22 cellular contexts compared by ENCODE assay signal in genomic region chr12:32069071-32069470, GRCh38. TPM values are rescaled to one million over a fixed set of nuclear protein-coding genes. Genes with fewer than 3 reads are reported as not detected.
DNase-seq lines count a peak whose midpoint lies in the region; ATAC-seq, FAIRE-seq and TF ChIP-seq lines count a peak whose summit lies in the region.
"Had no signal": no experiment of that assay in that cellular context is flagged by ENCODE, and none has a peak within 500 bp of the region (broad histone marks: within the 10 kb centered on the region; RNA-seq: fewer than 3 reads in every experiment).

No MANE protein-coding gene starts in this region.

- in situ Hi-C loops in HepG2 (cut with HindIII; ENCODE audit: extremely low pct_ligation_motif_present, low pct_unique_long_range_greater_than_20kb): loop anchor here (10.0 kb wide), 1 partner anchor 236 kb away; no protein-coding TSS in a partner anchor

- no peak for TF ChIP-seq RAD21 in HepG2 (CRISPR knock-in tag; IDR thresholded peaks at IDR 0.05)

- no peaks in the 10 kb centered on the region for H3K9me2 ChIP-seq in OCI-LY7 (ENCODE audit: insufficient read depth, low read length)

- CTCF ChIA-PET in A673 (lab: Charles Lee): interaction anchor here (0.6 kb wide), 1 partner anchor 1217 kb away, joined by 4 read pairs; no protein-coding TSS in a partner anchor
- CTCF ChIA-PET in OCI-LY7 (lab: Charles Lee; ENCODE audit: unreplicated experiment): interaction anchor here (1.4 kb wide), 1 partner anchor 192 kb away, joined by 4 read pairs; no protein-coding TSS in a partner anchor
- CTCF ChIA-PET in endothelial cell of umbilical vein (lab: Charles Lee): interaction anchor here (0.6 to 5.0 kb wide), 10 partner anchors 9 to 416 kb away, joined by 3 to 29 read pairs (median 4); no protein-coding TSS in a partner anchor
- CTCF ChIA-PET in HepG2 (lab: Yijun Ruan, JAX; ENCODE audit: low intra/inter-chr PET ratio, low total read pairs): interaction anchor here (0.5 kb wide), 1 partner anchor 278 kb away, joined by 3 read pairs; no protein-coding TSS in a partner anchor

- TF ChIP-seq EP300 in HepG2 (IDR thresholded peaks at IDR 0.05; ENCODE audit: low read depth in 2 of 2, low read length in 2 of 2) (no peak), HepG2 (CRISPR knock-in tag; IDR thresholded peaks at IDR 0.05; ENCODE audit: borderline replicate concordance) (no peak)

- H3K27ac ChIP-seq in A673 (ENCODE audit: low read depth, low read length, poor library complexity, severe bottlenecking) (peak overlapping the region; percentile 61), OCI-LY7 (ENCODE audit: low read depth, low read length, poor library complexity, severe bottlenecking) (no peak overlapping the region), endothelial cell of umbilical vein (ENCODE audit: insufficient read depth, low read depth, low read length) (no peak overlapping the region), HepG2 (ENCODE audit: extremely low read length, insufficient read depth, low read length) (no peak overlapping the region), osteoblast (ENCODE audit: low read depth, low read length) (no peak overlapping the region)

- H3K36me3 ChIP-seq in A673 (ENCODE audit: insufficient read depth, low read length, poor library complexity, severe bottlenecking) (no peaks in the 10 kb centered on the region), OCI-LY7 (ENCODE audit: insufficient read depth, low read length) (no peaks in the 10 kb centered on the region; the same call in 1 of the 2 replicates), endothelial cell of umbilical vein (ENCODE audit: control insufficient read depth in 2 of 2, extremely low read depth in 1 of 2, insufficient read depth in 2 of 2, low read length in 2 of 2) (no peaks in the 10 kb centered on the region), HepG2 (replicated peaks in 1 of 2; ENCODE audit: control insufficient read depth in 1 of 2, insufficient read depth in 2 of 2, low read length in 2 of 2) (no peaks in the 10 kb centered on the region), osteoblast (ENCODE audit: insufficient read depth, low read length) (no peaks in the 10 kb centered on the region)

- TF ChIP-seq CTCF in A673 (conservative IDR thresholded peaks at IDR 0.05; ENCODE audit: low read depth, low read length) (no peak), OCI-LY7 (conservative IDR thresholded peaks at IDR 0.05; ENCODE audit: low read length) (no peak), endothelial cell of umbilical vein (IDR thresholded peaks at IDR 0.05; ENCODE audit: extremely low read depth in 1 of 2, insufficient read depth in 1 of 2, low read depth in 1 of 2, low read length in 2 of 2) (no peak), HepG2 (CRISPR knock-in tag; IDR thresholded peaks at IDR 0.05) (no peak), osteoblast (IDR thresholded peaks at IDR 0.05; ENCODE audit: extremely low read depth, low read depth, low read length) (no peak)

- H3K27me3 ChIP-seq in A673 (replicated peaks; ENCODE audit: insufficient read depth, low read depth, low read length, poor library complexity): no peaks in the 10 kb centered on the region
- peaks cover 0 to 2% of the 10 kb centered on the region in 2 experiments for H3K27me3 ChIP-seq in endothelial cell of umbilical vein (ENCODE audit: control insufficient read depth in 2 of 2, insufficient read depth in 2 of 2, low read length in 2 of 2)
- no peaks in the 10 kb centered on the region for H3K27me3 ChIP-seq in HepG2 (ENCODE audit: control insufficient read depth in 1 of 2, insufficient read depth in 2 of 2, low read length in 2 of 2)
- no peaks in the 10 kb centered on the region for H3K27me3 ChIP-seq in osteoblast (ENCODE audit: insufficient read depth, low read length)

- WGBS in HepG2 (ENCODE audit: low lambda C conversion rate): 18% methylated on average over 3 of the region's 3 CpGs

- no peak overlapping the region for H3K4me2 ChIP-seq in OCI-LY7 (ENCODE audit: low read length)
- peak overlapping the region; percentile 65 for H3K4me2 ChIP-seq in endothelial cell of umbilical vein (ENCODE audit: insufficient read depth, low read length)
- peak overlapping the region; percentile 56 for H3K4me2 ChIP-seq in HepG2 (ENCODE audit: low read depth, low read length)
- H3K4me2 ChIP-seq in osteoblast (ENCODE audit: insufficient read depth, low read length): no peak overlapping the region

- no peak for TF ChIP-seq POLR2A in endothelial cell of umbilical vein (IDR thresholded peaks at IDR 0.05; ENCODE audit: low read depth, low read length)
- TF ChIP-seq POLR2A in HepG2 (IDR thresholded peaks at IDR 0.05; ENCODE audit: insufficient read depth in 1 of 2, low read depth in 2 of 2, low read length in 2 of 2): no peak

- intact Hi-C loops in A673 (cut with micrococcal nuclease; ENCODE audit: unreplicated experiment): loop anchor here (10.0 kb wide), 1 partner anchor 606 kb away; the partner anchor contains the start of gene DNM1L
- intact Hi-C loops in OCI-LY7 (cut with micrococcal nuclease; ENCODE audit: unreplicated experiment): loop anchor here (10.0 kb wide), 1 partner anchor 414 kb away; the partner anchor contains the start of gene ETFBKMT
- intact Hi-C loops in endothelial cell of umbilical vein (cut with micrococcal nuclease): loop anchor here (2.0 kb wide), 1 partner anchor 38 kb away; the partner anchor contains the start of gene BICD1
- intact Hi-C loops in HepG2 (cut with micrococcal nuclease; ENCODE audit: unreplicated experiment): no loop called here

- FAIRE-seq in endothelial cell of umbilical vein (lab: Jason Lieb, UNC) (peak; percentile 80), HepG2 (lab: Jason Lieb, UNC) (no peak)
- FAIRE-seq: A204.1 had no signal

- H4K20me1 ChIP-seq in OCI-LY7 (ENCODE audit: insufficient read depth, low read length) (no peaks in the 10 kb centered on the region), endothelial cell of umbilical vein (replicated peaks; ENCODE audit: control insufficient read depth, extremely low read depth, insufficient read depth, low read length) (no peaks in the 10 kb centered on the region), HepG2 (ENCODE audit: insufficient read depth, low read length) (no peaks in the 10 kb centered on the region), osteoblast (ENCODE audit: insufficient read depth, low read length) (no peaks in the 10 kb centered on the region)

- POLR2A ChIA-PET in A673 (lab: Charles Lee; ENCODE audit: low non-redundant PET) (no interaction called here), OCI-LY7 (lab: Charles Lee) (interaction anchor here (0.6 to 1.2 kb wide), 7 partner anchors 9 to 407 kb away, joined by 3 to 7 read pairs (median 3); partner anchors contain the start of gene BICD1), endothelial cell of umbilical vein (lab: Charles Lee) (no interaction called here), HepG2 (lab: Yijun Ruan, JAX) (no interaction called here)

- H3K4me3 ChIP-seq in A673 (ENCODE audit: low read depth, low read length, poor library complexity, severe bottlenecking) (no peak overlapping the region), OCI-LY7 (ENCODE audit: low read depth, low read length, poor library complexity, severe bottlenecking) (no peak overlapping the region), endothelial cell of umbilical vein (replicated peaks in 1 of 3; ENCODE audit: insufficient read depth in 1 of 3, low read depth in 1 of 3, low read length in 3 of 3) (no peak overlapping the region), HepG2 (replicated peaks in 1 of 3; ENCODE audit: insufficient read depth in 1 of 3, low read depth in 2 of 3, low read length in 3 of 3) (peak overlapping the region in 2 of 3 experiments; percentile 1 to 9; a peak in 1 of 6 replicates), osteoblast (ENCODE audit: insufficient read depth, low read length) (no peak overlapping the region)

- BruUV-seq in A673 (replicated peaks; lab: Mats Ljungman, UMichigan): no TSS peak
- no TSS peak for BruUV-seq in OCI-LY7 (replicated peaks; lab: Mats Ljungman, UMichigan)
- no TSS peak for BruUV-seq in endothelial cell of umbilical vein (replicated peaks; lab: Mats Ljungman, UMichigan)
- no TSS peak for BruUV-seq in HepG2 (replicated peaks; lab: Mats Ljungman, UMichigan)

- no peaks in the 10 kb centered on the region for H3K9me1 ChIP-seq in endothelial cell of umbilical vein (replicated peaks; ENCODE audit: control insufficient read depth, extremely low read depth, insufficient read depth, low read length)

- H3K4me1 ChIP-seq in A673 (ENCODE audit: insufficient read depth, low read length, poor library complexity, severe bottlenecking): peaks cover 19% of the 10 kb centered on the region
- H3K4me1 ChIP-seq in OCI-LY7 (ENCODE audit: insufficient read depth, low read length, poor library complexity, severe bottlenecking): no peaks in the 10 kb centered on the region
- peaks cover 12% of the 10 kb centered on the region for H3K4me1 ChIP-seq in endothelial cell of umbilical vein (ENCODE audit: control insufficient read depth, extremely low read depth, insufficient read depth, low read length)
- peaks cover 22% of the 10 kb centered on the region for H3K4me1 ChIP-seq in HepG2 (ENCODE audit: insufficient read depth, low read length)
- no peaks in the 10 kb centered on the region for H3K4me1 ChIP-seq in osteoblast (ENCODE audit: insufficient read depth, low read length)

- dilution Hi-C loops in endothelial cell of umbilical vein (cut with MboI; ENCODE audit: extremely low pct_ligation_motif_present, low sequenced_read_pairs): no loop called here

- H3K9me3 ChIP-seq in A673 (ENCODE audit: low read depth, low read length, poor library complexity, severe bottlenecking): no peaks in the 10 kb centered on the region
- H3K9me3 ChIP-seq in OCI-LY7 (ENCODE audit: low read length): no peaks in the 10 kb centered on the region
- no peaks in the 10 kb centered on the region for H3K9me3 ChIP-seq in endothelial cell of umbilical vein (replicated peaks; ENCODE audit: control insufficient read depth, insufficient read depth, low read length)
- peaks cover 6% of the 10 kb centered on the region; the same call in 1 of the 2 replicates for H3K9me3 ChIP-seq in HepG2 (ENCODE audit: low read length)
- H3K9me3 ChIP-seq in osteoblast (ENCODE audit: low read depth, low read length): no peaks in the 10 kb centered on the region

- H3K9ac ChIP-seq in endothelial cell of umbilical vein (replicated peaks; ENCODE audit: extremely low read depth, insufficient read depth, low read length) (no peak overlapping the region), HepG2 (ENCODE audit: insufficient read depth, low read depth, low read length) (no peak overlapping the region)

- 0 out of 2 replicates have a peak overlapping the region, but pooled peaks have one; percentile 31 for H2AFZ ChIP-seq in OCI-LY7 (ENCODE audit: low read length)
- no peak overlapping the region for H2AFZ ChIP-seq in endothelial cell of umbilical vein (ENCODE audit: low read depth, low read length)
- peak overlapping the region; percentile 66 for H2AFZ ChIP-seq in HepG2 (ENCODE audit: low read length)
- H2AFZ ChIP-seq in osteoblast (ENCODE audit: low read length): no peak overlapping the region

- DNase-seq in A673 (ENCODE audit: low spot score): peak; percentile 90
- no peak for DNase-seq in OCI-LY7 (ENCODE audit: low spot score)
- DNase-seq in endothelial cell of umbilical vein (ENCODE audit: low read depth, low spot score): peak; percentile 83
- peak; percentile 46 for DNase-seq in HepG2 (ENCODE audit: low spot score)
- DNase-seq in stimulated activated naive CD4-positive, alpha-beta T cell (lab: John Stamatoyannopoulos, UW): no peak
- DNase-seq in islet precursor cell: no peak
- no peak for DNase-seq in osteoblast (ENCODE audit: insufficient read length, low spot score, missing footprints)
- DNase-seq: activated CD4-positive, alpha-beta T cell treated with anti-CD3 and anti-CD28 coated beads, Interleukin-2, amount 50 U/mL, for 48 hours; activated effector memory CD4-positive, alpha-beta T cell treated with Interleukin-2 at 50 U/mL for 16 hours; activated naive CD8-positive, alpha-beta T cell treated with anti-CD3 and anti-CD28 coated beads, Interleukin-2, amount 50 U/mL, for 24 hours; C1 segment of cervical spinal cord; DMS 273 treated with DMSO at 0.1 percent for 48 hours; NCI-H1694; NCI-H2171 treated with DMSO at 0.1 percent for 48 hours; NCI-H748 treated with DMSO at 0.1 percent for 48 hours; OCI-M1; retina; Right ventricle myocardium superior; stimulated activated CD4-positive, alpha-beta T cell treated with anti-CD3 and anti-CD28 coated beads, Interleukin-15, amount 100 ng/mL, for 24 hours had no signal

- ATAC-seq in HepG2: peak; percentile 77
- no peak for ATAC-seq in HG02642 (IDR thresholded peaks at IDR 0.05; ENCODE audit: poor library complexity, unreplicated experiment)
- ATAC-seq: activated naive CD8-positive, alpha-beta T cell treated with anti-CD3 and anti-CD28 coated beads, Interleukin-2, amount 50 U/mL, for 24 hours; WTC11 had no signal

- H3K79me2 ChIP-seq in OCI-LY7 (ENCODE audit: insufficient read depth, low read depth, low read length): no peaks in the 10 kb centered on the region
- H3K79me2 ChIP-seq in endothelial cell of umbilical vein (ENCODE audit: control insufficient read depth, insufficient read depth, low read length): no peaks in the 10 kb centered on the region
- H3K79me2 ChIP-seq in HepG2 (ENCODE audit: insufficient read depth, low read length): no peaks in the 10 kb centered on the region
- no peaks in the 10 kb centered on the region for H3K79me2 ChIP-seq in osteoblast (ENCODE audit: insufficient read depth, low read length)

RNA-seq across cellular contexts. Expression of gene BICD1, which starts 37.6 kb away (rescaled TPM):
- total RNA-seq in A673 (2021): 45.4 and 50.2 TPM in 2 replicates
- 40.4 and 42.9 TPM in 2 replicates for total RNA-seq in OCI-LY7 (2014; rRNA removed; shearing (Covaris generic))
- 88.2 and 99.5 TPM in 2 replicates for total RNA-seq in OCI-LY7 (2022)
- total RNA-seq in endothelial cell of umbilical vein: 45.8 and 51.0 TPM in 2 replicates
- 12.2 and 13.9 TPM in 2 replicates for polyA plus RNA-seq in endothelial cell of umbilical vein
- 9.3 and 9.5 TPM in 2 replicates for polyA plus RNA-seq in endothelial cell of umbilical vein (2011; cell fraction: cytosol; rRNA removed)
- 41.1 and 45.4 TPM in 2 replicates for polyA plus RNA-seq in endothelial cell of umbilical vein (2011; cell fraction: nucleus; rRNA removed)
- 22.2 and 24.6 TPM in 2 replicates for polyA plus RNA-seq in endothelial cell of umbilical vein (2012)
- polyA minus RNA-seq in endothelial cell of umbilical vein: 56.6 and 66.6 TPM in 2 replicates
- 8.1 TPM for polyA minus RNA-seq in endothelial cell of umbilical vein (2011; cell fraction: cytosol; rRNA and poly(A)+ RNA removed)
- polyA minus RNA-seq in endothelial cell of umbilical vein (2011; cell fraction: nucleus; rRNA and poly(A)+ RNA removed): 145 TPM in 2 replicates
- total RNA-seq in HepG2 (2016; rRNA removed; fragmentation: Illumina TruSeq; extraction: Trizol): 4.8 and 5.2 TPM in 2 replicates
- total RNA-seq in HepG2 (2016; cell fraction: cytosol; rRNA removed; fragmentation: Illumina TruSeq; extraction: Trizol; ENCODE audit: low read depth): 2.9 and 3.2 TPM in 2 replicates
- 3.7 and 5.0 TPM in 2 replicates for total RNA-seq in HepG2 (2016; cell fraction: insoluble cytoplasmic fraction; rRNA removed; fragmentation: Illumina TruSeq; extraction: Trizol)
- 4.3 and 5.1 TPM in 2 replicates for total RNA-seq in HepG2 (2016; cell fraction: membrane; rRNA removed; fragmentation: Illumina TruSeq; extraction: Trizol)
- total RNA-seq in HepG2 (2016; cell fraction: nucleus; rRNA removed; fragmentation: Illumina TruSeq; extraction: Trizol): 11.2 and 11.5 TPM in 2 replicates
- polyA plus RNA-seq in HepG2 (2011; rRNA removed): 4.5 and 4.7 TPM in 2 replicates
- 1.5 and 2.1 TPM in 2 replicates for polyA plus RNA-seq in HepG2 (2011; cell fraction: cytosol; rRNA removed)
- 8.0 and 8.8 TPM in 2 replicates for polyA plus RNA-seq in HepG2 (2011; cell fraction: nucleus; rRNA removed)
- 4.7 and 5.0 TPM in 2 replicates for polyA plus RNA-seq in HepG2 (2012)
- 1.6 and 1.7 TPM in 2 replicates for polyA plus RNA-seq in HepG2 (2016; cell fraction: cytosol; fragmentation: Illumina TruSeq; extraction: Trizol; ENCODE audit: low read depth)
- polyA plus RNA-seq in HepG2 (2016; cell fraction: insoluble cytoplasmic fraction; fragmentation: Illumina TruSeq; extraction: Trizol; ENCODE audit: low read depth): 8.0 and 8.4 TPM in 2 replicates
- 4.5 and 4.7 TPM in 2 replicates for polyA plus RNA-seq in HepG2 (2016; cell fraction: membrane; fragmentation: Illumina TruSeq; extraction: Trizol; ENCODE audit: low read depth)
- polyA plus RNA-seq in HepG2 (2016; cell fraction: nucleus; fragmentation: Illumina TruSeq; extraction: Trizol; ENCODE audit: insufficient read depth, low read depth): 9.3 and 10.0 TPM in 2 replicates
- polyA minus RNA-seq in HepG2 (2011; rRNA and poly(A)+ RNA removed; ENCODE audit: low replicate concordance): 11.8 and 42.9 TPM in 2 replicates
- 2.5 and 3.4 TPM in 2 replicates for polyA minus RNA-seq in HepG2 (2011; cell fraction: cytosol; rRNA and poly(A)+ RNA removed)
- 24.3 and 27.0 TPM in 2 replicates for polyA minus RNA-seq in HepG2 (2011; cell fraction: nucleus; rRNA and poly(A)+ RNA removed)
- total RNA-seq in osteoblast: 17.7 and 21.0 TPM in 2 replicates

Comparison
In these comparisons a context has a peak if more than half of its experiments do, and no peak if none do; other contexts are left out.
1. DNase-seq: peak in A673 (single experiment), endothelial cell of umbilical vein (single experiment) and HepG2 (single experiment); none in OCI-LY7 (single experiment), stimulated activated naive CD4-positive, alpha-beta T cell (0 of 6), islet precursor cell (single experiment) and osteoblast (single experiment).
2. H3K4me3 ChIP-seq: peak in HepG2 (2 of 3); none in A673 (single experiment), OCI-LY7 (single experiment), endothelial cell of umbilical vein (0 of 3) and osteoblast (single experiment).
3. H2AFZ ChIP-seq: peak in OCI-LY7 (single experiment) and HepG2 (single experiment); none in endothelial cell of umbilical vein (single experiment) and osteoblast (single experiment).
4. H3K4me2 ChIP-seq: peak in endothelial cell of umbilical vein (single experiment) and HepG2 (single experiment); none in OCI-LY7 (single experiment) and osteoblast (single experiment).